Comparison of ENCODE assay signal across 13 cellular contexts in genomic region chr1:169853335-169853734, GRCh38.
"Had no signal": no experiment of that assay in that cellular context is flagged by ENCODE, and none has a peak within 500 bp of the region (broad histone marks: within the 10 kb centered on the region; RNA-seq: fewer than 3 reads in every experiment).

No MANE protein-coding gene starts in this region.

- H3K27me3 Mint-ChIP-seq: activated CD8-positive, alpha-beta memory T cell treated with anti-CD3 and anti-CD28 coated beads, Interleukin-2, amount 10 ng/mL, durations not matched to agents 7 days and 5 days; memory B cell; natural killer cell treated with Interleukin-12 subunit alpha and Interleukin-12 subunit beta and Interleukin-15 and Interleukin-18, amount 100 ng/mL, for 72 hours had no signal

- H3K9me3 Mint-ChIP-seq: activated T-cell treated with anti-CD3 and anti-CD28 coated beads, Interleukin-2, amount 50 U/mL, for 4 hours; memory B cell; natural killer cell treated with Interleukin-12 subunit alpha and Interleukin-12 subunit beta and Interleukin-15 and Interleukin-18, amount 100 ng/mL, for 72 hours had no signal

- H3K27ac Mint-ChIP-seq: activated CD8-positive, alpha-beta memory T cell treated with anti-CD3 and anti-CD28 coated beads, Interleukin-2, amount 10 ng/mL, durations not matched to agents 7 days and 5 days; memory B cell; natural killer cell treated with Interleukin-12 subunit alpha and Interleukin-12 subunit beta and Interleukin-15 and Interleukin-18, amount 100 ng/mL, for 72 hours had no signal

- DNase-seq: activated CD4-positive, alpha-beta T cell treated with anti-CD3 and anti-CD28 coated beads for 1 hour; activated CD4-positive, alpha-beta T cell treated with anti-CD3 and anti-CD28 coated beads, Interleukin-2, amount 50 U/mL, for 48 hours; activated CD8-positive, alpha-beta memory T cell treated with anti-CD3 and anti-CD28 coated beads, Interleukin-2, amount 10 ng/mL, durations not matched to agents 7 days and 5 days; activated gamma-delta T cell treated with Interleukin-2 at 50 U/mL for 16 hours; activated T-cell treated with anti-CD3 and anti-CD28 coated beads, Interleukin-2, amount 50 U/mL, for 4 hours; cortex of kidney; effector CD8-positive, alpha-beta T cell; left lung; stimulated activated CD4-positive, alpha-beta T cell treated with anti-CD3 and anti-CD28 coated beads, Interleukin-4, amount 100 ng/mL, for 24 hours; thyroid gland; uterus had no signal

- ATAC-seq: activated CD8-positive, alpha-beta memory T cell treated with anti-CD3 and anti-CD28 coated beads, Interleukin-2, amount 10 ng/mL, durations not matched to agents 7 days and 5 days; activated T-cell treated with anti-CD3 and anti-CD28 coated beads, Interleukin-2, amount 50 U/mL, for 4 hours; left lung; natural killer cell treated with Interleukin-12 subunit alpha and Interleukin-12 subunit beta and Interleukin-15 and Interleukin-18, amount 100 ng/mL, for 72 hours had no signal

- H3K4me3 Mint-ChIP-seq: activated CD8-positive, alpha-beta memory T cell treated with anti-CD3 and anti-CD28 coated beads, Interleukin-2, amount 10 ng/mL, durations not matched to agents 7 days and 5 days; activated T-cell treated with anti-CD3 and anti-CD28 coated beads, Interleukin-2, amount 50 U/mL, for 4 hours; memory B cell; natural killer cell treated with Interleukin-12 subunit alpha and Interleukin-12 subunit beta and Interleukin-15 and Interleukin-18, amount 100 ng/mL, for 72 hours had no signal
